17 cellular contexts compared by ENCODE assay signal in genomic region chr1:26752519-26752918, GRCh38. TPM values are rescaled to one million over a fixed set of nuclear protein-coding genes. Genes with fewer than 3 reads are reported as not detected.
A peak's percentile ranks its signal among the peaks of the same experiment; 100 is the strongest.
DNase-seq lines count a peak whose midpoint lies in the region; ATAC-seq, FAIRE-seq and TF ChIP-seq lines count a peak whose summit lies in the region.
"Had no signal": no experiment of that assay in that cellular context is flagged by ENCODE, and none has a peak within 500 bp of the region (broad histone marks: within the 10 kb centered on the region; RNA-seq: fewer than 3 reads in every experiment).

No MANE protein-coding gene starts in this region.

- CTCF ChIA-PET in endothelial cell of umbilical vein (lab: Charles Lee): interaction anchor here (1.1 to 1.7 kb wide), 2 partner anchors 36 to 150 kb away, joined by 3 to 5 read pairs; no protein-coding TSS in a partner anchor

- no peaks in the 10 kb centered on the region for H3K27me3 Mint-ChIP-seq in activated T-cell treated with anti-CD3 and anti-CD28 coated beads, Interleukin-2, amount 50 U/mL, for 24 hours
- H3K27me3 Mint-ChIP-seq: IgD-negative memory B cell had no signal

- peaks cover 25% of the 10 kb centered on the region for H3K4me1 ChIP-seq in endothelial cell of umbilical vein (ENCODE audit: control insufficient read depth, extremely low read depth, insufficient read depth, low read length)
- peaks cover 60% of the 10 kb centered on the region for H3K4me1 ChIP-seq in lower lobe of right lung
- H3K4me1 ChIP-seq in subcutaneous abdominal adipose tissue (ENCODE audit: control insufficient read depth in 5 of 5, insufficient read depth in 5 of 5, low read length in 5 of 5): peaks cover 10 to 56% (median 48%) of the 10 kb centered on the region in 5 donors
- H3K4me1 ChIP-seq: A549, HAP-1 had no signal

- H3K4me1 Mint-ChIP-seq in activated T-cell treated with anti-CD3 and anti-CD28 coated beads, Interleukin-2, amount 50 U/mL, for 24 hours (ENCODE audit: low read depth): peaks cover 71% of the 10 kb centered on the region

- H3K9me3 ChIP-seq in endothelial cell of umbilical vein (replicated peaks; ENCODE audit: control insufficient read depth, insufficient read depth, low read length): no peaks in the 10 kb centered on the region
- no peaks in the 10 kb centered on the region for H3K9me3 ChIP-seq in lower lobe of right lung
- H3K9me3 ChIP-seq in subcutaneous abdominal adipose tissue (ENCODE audit: control insufficient read depth in 5 of 5, low read length in 5 of 5): no peaks in the 10 kb centered on the region
- H3K9me3 ChIP-seq: A549, HAP-1 had no signal

- H3K36me3 Mint-ChIP-seq in activated T-cell treated with anti-CD3 and anti-CD28 coated beads, Interleukin-2, amount 50 U/mL, for 24 hours (ENCODE audit: low read depth): peaks cover 92% of the 10 kb centered on the region
- H3K36me3 Mint-ChIP-seq: IgD-negative memory B cell had no signal

- no TSS peak for BruUV-seq in endothelial cell of umbilical vein (replicated peaks; lab: Mats Ljungman, UMichigan)

- intact Hi-C loops in endothelial cell of umbilical vein (cut with micrococcal nuclease) (loop anchor here (1.0 kb wide), 2 partner anchors 8 to 19 kb away; no protein-coding TSS in a partner anchor), lower lobe of right lung (cut with DNase I) (no loop called here)

- no peak for ATAC-seq in lower lobe of right lung
- ATAC-seq in GM21576 (IDR thresholded peaks at IDR 0.05; ENCODE audit: unreplicated experiment): no peak
- ATAC-seq: A549; activated T-cell treated with anti-CD3 and anti-CD28 coated beads, Interleukin-2, amount 50 U/mL, for 4 hours had no signal

- DNase-seq in activated T-cell treated with anti-CD3 and anti-CD28 coated beads, Interleukin-2, amount 50 U/mL, for 24 hours: no peak
- no peak for DNase-seq in activated T-cell treated with anti-CD3 and anti-CD28 coated beads, Interleukin-2, amount 50 U/mL, for 1 hour
- DNase-seq in endothelial cell of umbilical vein (ENCODE audit: low read depth, low spot score): peak; percentile 75
- no peak for DNase-seq in lower lobe of right lung
- DNase-seq in stimulated activated CD4-positive, alpha-beta T cell treated with anti-CD3 and anti-CD28 coated beads, Interleukin-4, amount 100 ng/mL, for 4 hours: no peak
- no peak for DNase-seq in NCI-H1092 treated with DMSO at 0.1 percent for 48 hours (lab: John Stamatoyannopoulos, UW)
- DNase-seq: activated CD4-positive, alpha-beta T cell treated with anti-CD3 and anti-CD28 coated beads for 48 hours; activated T-cell treated with anti-CD3 and anti-CD28 coated beads, Interleukin-2, amount 50 U/mL, for 4 hours; EL; mammary epithelial cell had no signal

- H3K9me1 ChIP-seq in endothelial cell of umbilical vein (replicated peaks; ENCODE audit: control insufficient read depth, extremely low read depth, insufficient read depth, low read length): no peaks in the 10 kb centered on the region

- H3K27ac Mint-ChIP-seq in activated T-cell treated with anti-CD3 and anti-CD28 coated beads, Interleukin-2, amount 50 U/mL, for 24 hours: peak overlapping the region; percentile 86

- FAIRE-seq in endothelial cell of umbilical vein (lab: Jason Lieb, UNC): peak; percentile 94
- FAIRE-seq: A549, astrocyte had no signal

- TF ChIP-seq POLR2A in endothelial cell of umbilical vein (IDR thresholded peaks at IDR 0.05; ENCODE audit: low read depth, low read length): no peak

- no peak overlapping the region for H3K4me3 ChIP-seq in endothelial cell of umbilical vein (replicated peaks in 1 of 3; ENCODE audit: insufficient read depth in 1 of 3, low read depth in 1 of 3, low read length in 3 of 3)
- no peak overlapping the region for H3K4me3 ChIP-seq in lower lobe of right lung
- H3K4me3 ChIP-seq in subcutaneous abdominal adipose tissue (ENCODE audit: low read depth in 1 of 5, low read length in 5 of 5): peak overlapping the region in 1 of 5 donors; percentile 5
- H3K4me3 ChIP-seq: A549, HAP-1 had no signal

- H3K36me3 ChIP-seq in endothelial cell of umbilical vein (ENCODE audit: control insufficient read depth in 2 of 2, extremely low read depth in 1 of 2, insufficient read depth in 2 of 2, low read length in 2 of 2): peaks cover 2 to 3% of the 10 kb centered on the region in 2 experiments
- peaks cover 61% of the 10 kb centered on the region for H3K36me3 ChIP-seq in lower lobe of right lung
- H3K36me3 ChIP-seq in subcutaneous abdominal adipose tissue (ENCODE audit: control insufficient read depth in 5 of 5, insufficient read depth in 5 of 5, low read length in 5 of 5): peaks cover 0 to 25% (median 4%) of the 10 kb centered on the region in 5 donors

- TF ChIP-seq CTCF in endothelial cell of umbilical vein (IDR thresholded peaks at IDR 0.05; ENCODE audit: extremely low read depth in 1 of 2, insufficient read depth in 1 of 2, low read depth in 1 of 2, low read length in 2 of 2) (no peak), lower lobe of right lung (IDR thresholded peaks at IDR 0.05) (no peak)

- H3K27me3 ChIP-seq in endothelial cell of umbilical vein (ENCODE audit: control insufficient read depth in 2 of 2, insufficient read depth in 2 of 2, low read length in 2 of 2) (no peaks in the 10 kb centered on the region), lower lobe of right lung (ENCODE audit: low read depth) (no peaks in the 10 kb centered on the region), subcutaneous abdominal adipose tissue (ENCODE audit: control insufficient read depth in 5 of 5, insufficient read depth in 4 of 5, low read length in 5 of 5) (no peaks in the 10 kb centered on the region)

- H3K9me3 Mint-ChIP-seq in activated T-cell treated with anti-CD3 and anti-CD28 coated beads, Interleukin-2, amount 50 U/mL, for 24 hours: no peaks in the 10 kb centered on the region
- H3K9me3 Mint-ChIP-seq: activated T-cell treated with anti-CD3 and anti-CD28 coated beads, Interleukin-2, amount 50 U/mL, for 4 hours; IgD-negative memory B cell; T-helper 1 cell treated with Interleukin-12 subunit alpha and Interleukin-12 subunit beta and Interleukin-4 antibody, amounts not matched to agents 30 μg/mL and 1 μg/mL, for 36 hours had no signal

- dilution Hi-C loops in endothelial cell of umbilical vein (cut with MboI; ENCODE audit: extremely low pct_ligation_motif_present, low sequenced_read_pairs): no loop called here

- H3K9ac ChIP-seq in endothelial cell of umbilical vein (replicated peaks; ENCODE audit: extremely low read depth, insufficient read depth, low read length): no peak overlapping the region
- H3K9ac ChIP-seq in subcutaneous abdominal adipose tissue (ENCODE audit: low read length in 5 of 5): peak overlapping the region in 1 of 5 donors; percentile 14

- H3K4me3 Mint-ChIP-seq in activated T-cell treated with anti-CD3 and anti-CD28 coated beads, Interleukin-2, amount 50 U/mL, for 24 hours: no peak overlapping the region
- H3K4me3 Mint-ChIP-seq: activated T-cell treated with anti-CD3 and anti-CD28 coated beads, Interleukin-2, amount 50 U/mL, for 4 hours; IgD-negative memory B cell; T-helper 1 cell treated with Interleukin-12 subunit alpha and Interleukin-12 subunit beta and Interleukin-4 antibody, amounts not matched to agents 30 μg/mL and 1 μg/mL, for 36 hours had no signal

- peaks cover 72% of the 10 kb centered on the region for H3K79me2 ChIP-seq in endothelial cell of umbilical vein (ENCODE audit: control insufficient read depth, insufficient read depth, low read length)

- H2AFZ ChIP-seq in endothelial cell of umbilical vein (ENCODE audit: low read depth, low read length): no peak overlapping the region

- H4K20me1 ChIP-seq in endothelial cell of umbilical vein (replicated peaks; ENCODE audit: control insufficient read depth, extremely low read depth, insufficient read depth, low read length): no peaks in the 10 kb centered on the region

- H3K4me2 ChIP-seq in endothelial cell of umbilical vein (ENCODE audit: insufficient read depth, low read length): peak overlapping the region; percentile 79
- H3K4me2 ChIP-seq: A549 had no signal

- POLR2A ChIA-PET in endothelial cell of umbilical vein (lab: Charles Lee): no interaction called here

- H3K27ac ChIP-seq in endothelial cell of umbilical vein (ENCODE audit: insufficient read depth, low read depth, low read length) (peak overlapping the region; percentile 16), lower lobe of right lung (peak overlapping the region; percentile 34), subcutaneous abdominal adipose tissue (ENCODE audit: low read depth, low read length) (peak overlapping the region; percentile 49)
- H3K27ac ChIP-seq: A549 had no signal

TF ChIP-seq in endothelial cell of umbilical vein, 7 proteins besides CTCF, POLR2A, EP300 and RAD21 (continues in another document):
- no peak for TF ChIP-seq JUN (IDR thresholded peaks at IDR 0.05; ENCODE audit: borderline replicate concordance, insufficient read depth, insufficient read length, low read depth)
- TF ChIP-seq POLR2AphosphoS5 (IDR thresholded peaks at IDR 0.05; ENCODE audit: insufficient read depth, low read depth, low read length): no peak
- TF ChIP-seq MAX (IDR thresholded peaks at IDR 0.05; ENCODE audit: insufficient read depth, insufficient read length): no peak
- TF ChIP-seq GATA2 (IDR thresholded peaks at IDR 0.05; ENCODE audit: insufficient read depth, insufficient read length, low read depth, low read length): no peak
- TF ChIP-seq EZH2 (IDR thresholded peaks at IDR 0.05; ENCODE audit: borderline replicate concordance, low read depth, low read length, severe bottlenecking): no peak

RNA-seq across cellular contexts. Expression of gene PIGV, which starts 35.2 kb away (rescaled TPM):
- total RNA-seq in endothelial cell of umbilical vein (6.0 and 7.5 TPM in 2 replicates), lower lobe of right lung (20.3 TPM)
- 11.9 and 13.3 TPM in 2 replicates for polyA plus RNA-seq in endothelial cell of umbilical vein
- polyA plus RNA-seq in endothelial cell of umbilical vein (2011; cell fraction: cytosol; rRNA removed): 6.4 and 7.3 TPM in 2 replicates
- 7.5 and 8.7 TPM in 2 replicates for polyA plus RNA-seq in endothelial cell of umbilical vein (2011; cell fraction: nucleus; rRNA removed)
- 4.8 and 5.3 TPM in 2 replicates for polyA plus RNA-seq in endothelial cell of umbilical vein (2012)
- polyA minus RNA-seq in endothelial cell of umbilical vein: 10.0 and 25.5 TPM in 2 replicates
- 11.2 TPM for polyA minus RNA-seq in endothelial cell of umbilical vein (2011; cell fraction: cytosol; rRNA and poly(A)+ RNA removed)
- 4.7 and 6.8 TPM in 2 replicates for polyA minus RNA-seq in endothelial cell of umbilical vein (2011; cell fraction: nucleus; rRNA and poly(A)+ RNA removed)

RNA-seq across cellular contexts. Expression of gene ARID1A, which starts 56.7 kb away (rescaled TPM):
- total RNA-seq in endothelial cell of umbilical vein (67.0 and 77.2 TPM in 2 replicates), lower lobe of right lung (72.4 TPM)
- 36.9 and 39.0 TPM in 2 replicates for polyA plus RNA-seq in endothelial cell of umbilical vein
- polyA plus RNA-seq in endothelial cell of umbilical vein (2011; cell fraction: cytosol; rRNA removed): 33.9 and 37.5 TPM in 2 replicates
- polyA plus RNA-seq in endothelial cell of umbilical vein (2011; cell fraction: nucleus; rRNA removed): 69.0 and 81.0 TPM in 2 replicates
- polyA plus RNA-seq in endothelial cell of umbilical vein (2012): 30.6 and 34.7 TPM in 2 replicates
- polyA minus RNA-seq in endothelial cell of umbilical vein: 57.2 and 66.1 TPM in 2 replicates
- polyA minus RNA-seq in endothelial cell of umbilical vein (2011; cell fraction: cytosol; rRNA and poly(A)+ RNA removed): 22.1 TPM
- polyA minus RNA-seq in endothelial cell of umbilical vein (2011; cell fraction: nucleus; rRNA and poly(A)+ RNA removed): 54.8 and 54.9 TPM in 2 replicates
